ENCODE assay signal across 1 cellular context in genomic region chr2:112722816-112723555, GRCh38.
TF ChIP-seq lines count a peak whose summit lies in the region.

No MANE protein-coding gene starts in this region.

TF ChIP-seq in K562, 482 proteins besides CTCF, POLR2A, EP300 and RAD21 (continued from another document):
- no peak for TF ChIP-seq KDM1A (IDR thresholded peaks at IDR 0.05)
- TF ChIP-seq CTCFL (IDR thresholded peaks at IDR 0.05; ENCODE audit: borderline replicate concordance, insufficient read depth, low read depth, low read length, poor library complexity, severe bottlenecking) = peak; percentile 10
- TF ChIP-seq, protein P1, sequence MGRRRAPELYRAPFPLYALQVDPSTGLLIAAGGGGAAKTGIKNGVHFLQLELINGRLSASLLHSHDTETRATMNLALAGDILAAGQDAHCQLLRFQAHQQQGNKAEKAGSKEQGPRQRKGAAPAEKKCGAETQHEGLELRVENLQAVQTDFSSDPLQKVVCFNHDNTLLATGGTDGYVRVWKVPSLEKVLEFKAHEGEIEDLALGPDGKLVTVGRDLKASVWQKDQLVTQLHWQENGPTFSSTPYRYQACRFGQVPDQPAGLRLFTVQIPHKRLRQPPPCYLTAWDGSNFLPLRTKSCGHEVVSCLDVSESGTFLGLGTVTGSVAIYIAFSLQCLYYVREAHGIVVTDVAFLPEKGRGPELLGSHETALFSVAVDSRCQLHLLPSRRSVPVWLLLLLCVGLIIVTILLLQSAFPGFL (CRISPR knock-in tag; IDR thresholded peaks at IDR 0.05) = no peak
- TF ChIP-seq SIRT6 (IDR thresholded peaks at IDR 0.05; ENCODE audit: low read depth, low read length) = no peak
- TF ChIP-seq HDGF (IDR thresholded peaks at IDR 0.05) = no peak
- no peak for TF ChIP-seq CREB1 (IDR thresholded peaks at IDR 0.05)
- no peak for TF ChIP-seq CREB1 (CRISPR knock-in tag; IDR thresholded peaks at IDR 0.05)
